In the genomic region with DNA sequence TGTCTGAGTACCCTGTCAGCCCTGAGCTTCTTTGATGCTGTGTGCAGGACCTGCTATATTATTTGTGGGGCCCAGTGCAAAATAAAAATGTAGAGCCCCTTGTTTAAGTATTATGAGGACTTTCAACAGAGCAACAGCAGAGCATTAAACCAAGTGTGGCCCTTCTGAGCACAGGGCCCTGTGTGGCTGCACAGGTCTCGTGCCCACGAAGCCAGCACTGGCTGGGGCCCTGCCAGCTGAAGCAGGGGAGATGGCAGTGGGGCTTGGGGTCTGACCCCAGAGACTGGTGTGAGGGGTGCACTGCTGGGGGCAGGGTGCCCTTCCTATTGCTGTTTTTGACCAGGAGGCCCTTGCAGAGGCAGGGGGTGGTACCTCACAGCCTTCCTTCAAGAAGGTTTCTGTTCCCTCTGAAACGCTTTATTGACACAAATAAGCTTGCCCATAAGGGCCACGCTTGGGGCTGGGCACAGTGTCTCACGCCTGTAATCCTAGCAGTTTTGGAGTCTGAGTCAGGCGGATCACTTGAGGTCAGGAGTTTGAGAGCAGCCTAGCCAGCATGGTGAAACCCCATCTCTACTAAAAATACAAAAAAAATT, we compare ENCODE assay signal across 14 cellular contexts. TPM values are rescaled to one million over a fixed set of nuclear protein-coding genes. Genes with fewer than 3 reads are reported as not detected.
DNase-seq lines count a peak whose midpoint lies in the region; ATAC-seq, FAIRE-seq and TF ChIP-seq lines count a peak whose summit lies in the region.
"Had no signal": no experiment of that assay in that cellular context is flagged by ENCODE, and none has a peak within 500 bp of the region (broad histone marks: within the 10 kb centered on the region; RNA-seq: fewer than 3 reads in every experiment).

No MANE protein-coding gene starts in this region.

- peak overlapping the region; percentile 52 for H2BK15ac ChIP-seq in neuronal stem cell (ENCODE audit: low read length)

- in situ Hi-C loops in GM12878 (cut with MboI) = no loop called here

- H3K79me1 ChIP-seq in neuronal stem cell (ENCODE audit: low read depth, low read length) = no peaks in the 10 kb centered on the region

- H3K4me1 ChIP-seq in GM12878 (ENCODE audit: control insufficient read depth, insufficient read depth, low read length) (peaks cover 87% of the 10 kb centered on the region), neuronal stem cell (ENCODE audit: control insufficient read depth in 2 of 2, insufficient read depth in 1 of 2, low read depth in 1 of 2, low read length in 2 of 2) (peaks cover 30 to 35% of the 10 kb centered on the region in 2 donors)

- H3K9me3 ChIP-seq in MG63 (no peaks in the 10 kb centered on the region), GM12878 (replicated peaks; ENCODE audit: control insufficient read depth, insufficient read depth, low read length) (no peaks in the 10 kb centered on the region), neuronal stem cell (replicated peaks in 1 of 2; ENCODE audit: control insufficient read depth in 2 of 2, insufficient read depth in 1 of 2, low read depth in 1 of 2, low read length in 2 of 2) (no peaks in the 10 kb centered on the region)
- H3K9me3 ChIP-seq: right atrium auricular region had no signal

- peak overlapping the region; percentile 30 for H2BK5ac ChIP-seq in neuronal stem cell (ENCODE audit: low read length)

- peak overlapping the region; percentile 53 for H3K18ac ChIP-seq in neuronal stem cell (ENCODE audit: low read length)

- intact Hi-C loops in GM12878 (cut with micrococcal nuclease; ENCODE audit: unreplicated experiment) = no loop called here

- FAIRE-seq in GM12878 (lab: Jason Lieb, UNC) = no peak
- FAIRE-seq: K562 had no signal

- peak; percentile 60 for DNase-seq in GM06990 (ENCODE audit: extremely low read depth, insufficient read length)
- peak; percentile 78 for DNase-seq in MG63
- peak; percentile 72 for DNase-seq in GM12878 (ENCODE audit: low read depth, low spot score)
- DNase-seq in neuronal stem cell (ENCODE audit: low spot score) = no peak
- no peak for DNase-seq in stimulated activated CD4-positive, alpha-beta T cell treated with anti-CD3 and anti-CD28 coated beads, Interleukin-4, amount 100 ng/mL, for 24 hours
- DNase-seq in NCI-H2227 (lab: John Stamatoyannopoulos, UW; ENCODE audit: unreplicated experiment) = no peak
- no peak for DNase-seq in T-helper 2 cell
- DNase-seq: activated CD4-positive, alpha-beta T cell treated with anti-CD3 and anti-CD28 coated beads for 48 hours; erythroblast; left ventricle myocardium superior; NCI-H82 had no signal

- RAD21 ChIA-PET in GM12878 (lab: Charles Lee; ENCODE audit: unreplicated experiment) = interaction anchor here (0.9 to 17.9 kb wide), 17 partner anchors 13 to 338 kb away, joined by 3 to 361 read pairs (median 5); partner anchors contain the start of genes LMNA, PMF1, SLC25A44 and SMG5

- peak overlapping the region; percentile 95 for H3K4me2 ChIP-seq in GM12878 (ENCODE audit: control insufficient read depth, insufficient read depth)
- H3K4me2 ChIP-seq in neuronal stem cell (ENCODE audit: insufficient read depth, low read length, poor library complexity, severe bottlenecking) = no peak overlapping the region

- H3K9ac ChIP-seq in GM12878 (ENCODE audit: control insufficient read depth, insufficient read depth, low read length) (peak overlapping the region; percentile 5; the same call in 1 of the 2 replicates), neuronal stem cell (ENCODE audit: low read depth, low read length, poor library complexity) (peak overlapping the region; percentile 36)

- CTCF ChIA-PET in GM12878 (lab: Yijun Ruan, JAX) = interaction anchor here (0.6 to 16.8 kb wide), 14 partner anchors 8 to 598 kb away, joined by 3 to 502 read pairs (median 4); partner anchors contain the start of genes PMF1 and SLC25A44

- H3K79me2 ChIP-seq in GM12878 (ENCODE audit: control insufficient read depth, insufficient read depth, low read length) = peaks cover 28% of the 10 kb centered on the region

- H3K27me3 ChIP-seq in GM06990 (replicated peaks; ENCODE audit: control insufficient read depth, insufficient read depth, low read length) (no peaks in the 10 kb centered on the region), MG63 (no peaks in the 10 kb centered on the region), GM12878 (replicated peaks in 1 of 2; ENCODE audit: control insufficient read depth in 2 of 2, insufficient read depth in 2 of 2, low read length in 1 of 2) (no peaks in the 10 kb centered on the region), neuronal stem cell (ENCODE audit: control insufficient read depth in 3 of 3, insufficient read depth in 3 of 3, low read depth in 1 of 3, low read length in 3 of 3) (no peaks in the 10 kb centered on the region)
- H3K27me3 ChIP-seq: right atrium auricular region had no signal

- peak overlapping the region; percentile 82 for H3K27ac ChIP-seq in GM12878 (ENCODE audit: control insufficient read depth, insufficient read depth)
- H3K27ac ChIP-seq in neuronal stem cell (replicated peaks; ENCODE audit: low read length) = no peak overlapping the region
- H3K27ac ChIP-seq: right atrium auricular region had no signal

- 14% methylated on average over 6 of the region's 6 CpGs for WGBS in GM12878 (ENCODE audit: insufficient coverage, insufficient replicate concordance, low lambda C conversion rate, missing lambda C conversion rate)
- no CpG with 5 or more reads among the region's 6 CpGs for WGBS in neuronal stem cell (ENCODE audit: extremely low coverage in 2 of 2, insufficient read length in 2 of 2, insufficient replicate concordance in 1 of 2), 2 donors

- peak; percentile 54 for ATAC-seq in GM12878
- no peak for ATAC-seq in GM18520 (IDR thresholded peaks at IDR 0.05; ENCODE audit: unreplicated experiment)
- ATAC-seq: K562, left ventricle myocardium superior had no signal

- SMC1A ChIA-PET in GM12878 (lab: Charles Lee; ENCODE audit: uncharacterized antibody, unreplicated experiment) = interaction anchor here (0.7 to 22.3 kb wide), 13 partner anchors 9 to 131 kb away, joined by 3 to 411 read pairs (median 4); partner anchors contain the start of genes PMF1, SLC25A44 and SMG5

- no peak overlapping the region for H4K91ac ChIP-seq in neuronal stem cell (ENCODE audit: low read depth, low read length, poor library complexity)

- TF ChIP-seq RAD21 in GM12878 (IDR thresholded peaks at IDR 0.05; ENCODE audit: insufficient read depth, low read depth, low read length) = no peak

- no peaks in the 10 kb centered on the region for H4K20me1 ChIP-seq in GM12878 (ENCODE audit: control insufficient read depth, insufficient read depth)

- H3K36me3 ChIP-seq in GM06990 (ENCODE audit: control insufficient read depth, insufficient read depth, low read length) = no peaks in the 10 kb centered on the region
- no peaks in the 10 kb centered on the region for H3K36me3 ChIP-seq in MG63
- H3K36me3 ChIP-seq in GM12878 (ENCODE audit: control insufficient read depth in 2 of 2, insufficient read depth in 2 of 2, low read length in 1 of 2) = no peaks in the 10 kb centered on the region
- no peaks in the 10 kb centered on the region for H3K36me3 ChIP-seq in neuronal stem cell (replicated peaks in 1 of 2; ENCODE audit: control insufficient read depth in 2 of 2, insufficient read depth in 2 of 2, low read length in 2 of 2)
- H3K36me3 ChIP-seq: right atrium auricular region had no signal

- no peak overlapping the region for H2BK12ac ChIP-seq in neuronal stem cell (ENCODE audit: low read length)

- no peak overlapping the region for H3K14ac ChIP-seq in neuronal stem cell (ENCODE audit: low read length)

- H2AK5ac ChIP-seq in neuronal stem cell (ENCODE audit: low read depth, low read length) = peak overlapping the region; percentile 70

- TF ChIP-seq EP300 in GM12878 (IDR thresholded peaks at IDR 0.05; ENCODE audit: borderline replicate concordance in 1 of 2, control insufficient read depth in 1 of 2, low read depth in 2 of 2, low read length in 2 of 2) = no peak

- H4K8ac ChIP-seq in neuronal stem cell (ENCODE audit: low read depth, low read length) = no peak overlapping the region

- TF ChIP-seq POLR2A in GM12878 (IDR thresholded peaks at IDR 0.05; ENCODE audit: low read depth, low read length) = no peak

- no peak overlapping the region for H2BK120ac ChIP-seq in neuronal stem cell (ENCODE audit: low read depth, low read length)

- H3K4ac ChIP-seq in neuronal stem cell (ENCODE audit: low read length) = no peak overlapping the region

- BruUV-seq in GM12878 (replicated peaks; lab: Mats Ljungman, UMichigan) = no TSS peak

- H3K4me3 ChIP-seq in GM06990 (replicated peaks; ENCODE audit: low read depth, low read length) (peak overlapping the region; percentile 65; the same call in 1 of the 2 replicates), MG63 (no peak overlapping the region), GM12878 (peak overlapping the region; percentile 52; the same call in 1 of the 2 replicates), neuronal stem cell (ENCODE audit: low read length in 2 of 2) (no peak overlapping the region)
- H3K4me3 ChIP-seq: K562, right atrium auricular region had no signal

- no peak for TF ChIP-seq CTCF in GM06990 (IDR thresholded peaks at IDR 0.05; ENCODE audit: insufficient read depth, low read length, poor library complexity, severe bottlenecking)
- TF ChIP-seq CTCF in GM12878 (IDR thresholded peaks at IDR 0.05 in 2 of 3, conservative IDR thresholded peaks at IDR 0.05 in 1 of 3; ENCODE audit: control insufficient read depth in 2 of 3, extremely low read depth in 1 of 3, insufficient read depth in 1 of 3, low read depth in 3 of 3, low read length in 3 of 3) = no peak

- no peak overlapping the region for H3K23ac ChIP-seq in neuronal stem cell (ENCODE audit: low read depth, low read length, poor library complexity)

- H2AFZ ChIP-seq in GM12878 (ENCODE audit: control insufficient read depth, low read depth, low read length) (no peak overlapping the region; the same call in 1 of the 2 replicates), neuronal stem cell (ENCODE audit: low read length) (no peak overlapping the region)

- POLR2A ChIA-PET in GM12878 (lab: Charles Lee) = interaction anchor here (0.5 to 11.7 kb wide), 12 partner anchors 9 to 529 kb away, joined by 3 to 158 read pairs (median 6); partner anchors contain the start of genes PMF1, SLC25A44 and SMG5

RNA-seq across cellular contexts. Expression of gene SEMA4A, which starts 2.2 kb away (rescaled TPM):
- total RNA-seq in MG63 (2014; rRNA removed; shearing (Covaris generic); ENCODE audit: low replicate concordance) = 0.49 TPM in 1 of 2 replicates, not detected in the other
- 64.1 and 65.1 TPM in 2 replicates for total RNA-seq in GM12878 (2013; cell fraction: nucleolus; rRNA removed)
- total RNA-seq in GM12878 (2014; rRNA removed) = 24.4 and 36.5 TPM in 2 replicates
- total RNA-seq in GM12878 (2014; rRNA removed; fragmentation: Illumina TruSeq; extraction: Trizol) = 16.5 and 17.2 TPM in 2 replicates
- total RNA-seq in GM12878 (2021) = 46.3 and 52.1 TPM in 2 replicates
- 18.2 TPM for polyA plus RNA-seq in GM12878 (2011; ENCODE audit: low read depth)
- 10.5 and 20.9 TPM in 2 replicates for polyA plus RNA-seq in GM12878 (2011; rRNA removed)
- 24.1 and 29.5 TPM in 2 replicates for polyA plus RNA-seq in GM12878 (2011; cell fraction: cytosol; rRNA removed)
- polyA plus RNA-seq in GM12878 (2011; cell fraction: nucleus; rRNA removed) = 35.2 and 36.4 TPM in 2 replicates
- polyA plus RNA-seq in GM12878 (2012) = 25.7 and 38.9 TPM in 2 replicates
- 25.7 and 31.2 TPM in 2 replicates for polyA plus RNA-seq in GM12878 (2014; fragmentation: Illumina TruSeq; extraction: Trizol)
- 1 to 10 TPM; 2.6 to 3.4 TPM for polyA plus RNA-seq in GM12878 (2014; fragmentation: Nextera tagmentation; extraction: Ambion mirVana)
- 34.4 and 38.4 TPM in 2 replicates for polyA plus RNA-seq in GM12878 (2014; rRNA removed)
- 10 to 100 TPM; 60.3 to 64.2 TPM for polyA plus RNA-seq in GM12878 (2016; fragmentation: Nextera tagmentation; extraction: Ambion mirVana)
- 35.6 and 48.7 TPM in 2 replicates for polyA minus RNA-seq in GM12878 (2011; rRNA and poly(A)+ RNA removed)
- polyA minus RNA-seq in GM12878 (2011; cell fraction: cytosol; rRNA and poly(A)+ RNA removed) = 21.6 and 23.9 TPM in 2 replicates
- 25.8 and 43.8 TPM in 2 replicates for polyA minus RNA-seq in GM12878 (2011; cell fraction: nucleus; rRNA and poly(A)+ RNA removed)
- polyA plus RNA-seq in neuronal stem cell (2013, experiment 1 of 2) = 4.4 TPM
- 4.5 TPM for polyA plus RNA-seq in neuronal stem cell (2013, experiment 2 of 2)

RNA-seq across cellular contexts. Expression of gene LMNA, which starts 36.7 kb away (rescaled TPM):
- total RNA-seq in MG63 (2014; rRNA removed; shearing (Covaris generic); ENCODE audit: low replicate concordance) = 1,337 and 1,568 TPM in 2 replicates
- total RNA-seq in GM12878 (2013; cell fraction: nucleolus; rRNA removed) = 58.3 and 77.1 TPM in 2 replicates
- total RNA-seq in GM12878 (2014; rRNA removed) (130 and 136 TPM in 2 replicates), GM12878 (2014; rRNA removed; fragmentation: Illumina TruSeq; extraction: Trizol) (31.6 and 35.1 TPM in 2 replicates), GM12878 (2021) (188 and 189 TPM in 2 replicates)
- polyA plus RNA-seq in GM12878 (2011; ENCODE audit: low read depth) = 30.2 TPM
- polyA plus RNA-seq in GM12878 (2011; rRNA removed) (37.3 and 52.9 TPM in 2 replicates), GM12878 (2014; fragmentation: Illumina TruSeq; extraction: Trizol) (9.6 and 30.1 TPM in 2 replicates), GM12878 (2014; fragmentation: Nextera tagmentation; extraction: Ambion mirVana) (1 to 10 TPM in 1 of 2 experiments, under 1 TPM in 1; 0.42 to 6.0 TPM), GM12878 (2014; rRNA removed) (101 and 109 TPM in 2 replicates), GM12878 (2016; fragmentation: Nextera tagmentation; extraction: Ambion mirVana) (100 to 1,000 TPM; 320 to 334 TPM)
- 76.4 and 82.6 TPM in 2 replicates for polyA plus RNA-seq in GM12878 (2011; cell fraction: cytosol; rRNA removed)
- polyA plus RNA-seq in GM12878 (2011; cell fraction: nucleus; rRNA removed) = 164 and 324 TPM in 2 replicates
- polyA plus RNA-seq in GM12878 (2012) = 32.4 and 54.8 TPM in 2 replicates
- 42.8 and 77.1 TPM in 2 replicates for polyA minus RNA-seq in GM12878 (2011; rRNA and poly(A)+ RNA removed)
- polyA minus RNA-seq in GM12878 (2011; cell fraction: cytosol; rRNA and poly(A)+ RNA removed) = 30.6 and 41.6 TPM in 2 replicates
- polyA minus RNA-seq in GM12878 (2011; cell fraction: nucleus; rRNA and poly(A)+ RNA removed) = 32.8 and 46.7 TPM in 2 replicates
- 28.6 TPM for polyA plus RNA-seq in neuronal stem cell (2013, experiment 1 of 2)
- 29.9 TPM for polyA plus RNA-seq in neuronal stem cell (2013, experiment 2 of 2)

RNA-seq across cellular contexts. Expression of gene SLC25A44, which starts 42.7 kb away (rescaled TPM):
- 12.7 and 13.1 TPM in 2 replicates for total RNA-seq in MG63 (2014; rRNA removed; shearing (Covaris generic); ENCODE audit: low replicate concordance)
- total RNA-seq in GM12878 (2013; cell fraction: nucleolus; rRNA removed) = 29.0 and 32.4 TPM in 2 replicates
- 22.4 and 25.6 TPM in 2 replicates for total RNA-seq in GM12878 (2014; rRNA removed)
- total RNA-seq in GM12878 (2014; rRNA removed; fragmentation: Illumina TruSeq; extraction: Trizol) = 21.1 TPM in 2 replicates
- 28.7 and 37.7 TPM in 2 replicates for total RNA-seq in GM12878 (2021)
- 12.3 TPM for polyA plus RNA-seq in GM12878 (2011; ENCODE audit: low read depth)
- 22.2 and 36.3 TPM in 2 replicates for polyA plus RNA-seq in GM12878 (2011; rRNA removed)
- polyA plus RNA-seq in GM12878 (2011; cell fraction: cytosol; rRNA removed) = 37.9 and 40.4 TPM in 2 replicates
- 21.2 and 21.6 TPM in 2 replicates for polyA plus RNA-seq in GM12878 (2011; cell fraction: nucleus; rRNA removed)
- polyA plus RNA-seq in GM12878 (2012) = 12.9 and 17.2 TPM in 2 replicates
- 36.5 and 43.3 TPM in 2 replicates for polyA plus RNA-seq in GM12878 (2014; fragmentation: Illumina TruSeq; extraction: Trizol)
- 1 to 10 TPM; 7.1 to 9.2 TPM for polyA plus RNA-seq in GM12878 (2014; fragmentation: Nextera tagmentation; extraction: Ambion mirVana)
- polyA plus RNA-seq in GM12878 (2014; rRNA removed) = 28.3 and 29.9 TPM in 2 replicates
- 10 to 100 TPM; 32.5 to 35.8 TPM for polyA plus RNA-seq in GM12878 (2016; fragmentation: Nextera tagmentation; extraction: Ambion mirVana)
- polyA minus RNA-seq in GM12878 (2011; rRNA and poly(A)+ RNA removed) = 39.0 and 49.8 TPM in 2 replicates
- polyA minus RNA-seq in GM12878 (2011; cell fraction: cytosol; rRNA and poly(A)+ RNA removed) = 10.4 and 12.9 TPM in 2 replicates
- polyA minus RNA-seq in GM12878 (2011; cell fraction: nucleus; rRNA and poly(A)+ RNA removed) = 7.4 and 13.0 TPM in 2 replicates
- 10.9 TPM for polyA plus RNA-seq in neuronal stem cell (2013, experiment 1 of 2)
- 11.6 TPM for polyA plus RNA-seq in neuronal stem cell (2013, experiment 2 of 2)

Comparison
In these comparisons a context has a peak if more than half of its experiments do, and no peak if none do; other contexts are left out.
1. DNase-seq: peak in GM06990 (single experiment), MG63 (single experiment) and GM12878 (single experiment); none in neuronal stem cell (single experiment), stimulated activated CD4-positive, alpha-beta T cell treated with anti-CD3 and anti-CD28 coated beads, Interleukin-4, amount 100 ng/mL, for 24 hours (single experiment), NCI-H2227 (single experiment) and T-helper 2 cell (0 of 5).
2. H3K4me3 ChIP-seq: peak in GM06990 (single experiment) and GM12878 (single experiment); none in MG63 (single experiment) and neuronal stem cell (0 of 2).
3. RNA of gene SEMA4A, which starts 2.2 kb away (total RNA-seq): 16.5 to 65.1 TPM in GM12878; 0.49 TPM in MG63; every median in the first group is over 10 times any median in the second.